ENCODE assay signal across 20 cellular contexts in the genomic region with DNA sequence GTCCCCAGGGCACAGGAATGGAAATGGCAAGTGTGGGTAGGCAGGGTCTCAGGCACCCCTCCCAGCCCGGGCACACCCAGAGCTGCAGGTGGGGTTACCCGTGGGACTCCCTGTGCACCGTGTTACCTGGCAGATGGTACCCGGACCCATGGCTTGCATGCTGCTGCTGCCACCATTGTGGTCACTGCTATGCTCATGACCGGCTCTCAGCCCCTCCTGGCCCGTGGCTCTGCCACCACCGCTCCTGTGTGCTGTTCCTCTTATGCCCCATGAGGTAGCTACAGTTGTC. TPM values are rescaled to one million over a fixed set of nuclear protein-coding genes. Genes with fewer than 3 reads are reported as not detected.
"Had no signal": no experiment of that assay in that cellular context is flagged by ENCODE, and none has a peak within 500 bp of the region (broad histone marks: within the 10 kb centered on the region; RNA-seq: fewer than 3 reads in every experiment).

No MANE protein-coding gene starts in this region.

- H3K4me3 ChIP-seq: adrenal gland, body of pancreas, breast epithelium had no signal

- H3K36me3 Mint-ChIP-seq: activated CD4-positive, alpha-beta memory T cell treated with anti-CD3 and anti-CD28 coated beads for 36 hours; activated naive CD4-positive, alpha-beta T cell treated with anti-CD3 and anti-CD28 coated beads, Interleukin-2, amount 50 U/mL, for 72 hours; activated naive CD8-positive, alpha-beta T cell treated with anti-CD3 and anti-CD28 coated beads for 36 hours had no signal

- H3K27ac Mint-ChIP-seq: activated B cell treated with CpG ODN at 0.5 μM for 24 hours; activated CD4-positive, alpha-beta T cell treated with anti-CD3 and anti-CD28 coated beads, Interleukin-2, amount 10 ng/mL, durations not matched to agents 24 days and 14 days; activated CD8-positive, alpha-beta T cell treated with anti-CD3 and anti-CD28 coated beads for 36 hours; activated naive CD4-positive, alpha-beta T cell treated with anti-CD3 and anti-CD28 coated beads for 36 hours; activated naive CD4-positive, alpha-beta T cell treated with anti-CD3 and anti-CD28 coated beads, Interleukin-2, amount 50 U/mL, for 72 hours; activated naive CD8-positive, alpha-beta T cell treated with anti-CD3 and anti-CD28 coated beads for 36 hours; activated T-cell treated with anti-CD3 and anti-CD28 coated beads, Interleukin-2, amount 50 U/mL, for 72 hours; activated T-helper 1 cell treated with anti-CD3 and anti-CD28 coated beads, Interleukin-12 subunit alpha, Interleukin-12 subunit beta, Interleukin-2, Interleukin-4 antibody, amounts not matched to agents 30 ng/mL and 10 ng/mL and 1 ng/mL, durations not matched to agents 14 hours and 24 hours and 36 hours; T-helper 1 cell treated with Interleukin-12 subunit alpha and Interleukin-12 subunit beta and Interleukin-4 antibody, amounts not matched to agents 30 μg/mL and 1 μg/mL, for 36 hours; T-helper 2 cell treated with Interferon-gamma antibody and Interleukin-4, amounts not matched to agents 5 μg/mL and 100 μg/mL, for 36 hours had no signal

- H3K9me3 ChIP-seq: adrenal gland, body of pancreas, breast epithelium had no signal

- H3K4me3 Mint-ChIP-seq: activated B cell treated with CpG ODN at 0.5 μM for 24 hours; activated CD4-positive, alpha-beta memory T cell treated with anti-CD3 and anti-CD28 coated beads for 36 hours; activated CD4-positive, alpha-beta T cell treated with anti-CD3 and anti-CD28 coated beads, Interleukin-2, amount 10 ng/mL, durations not matched to agents 24 days and 14 days; activated CD8-positive, alpha-beta T cell treated with anti-CD3 and anti-CD28 coated beads for 36 hours; activated naive CD4-positive, alpha-beta T cell treated with anti-CD3 and anti-CD28 coated beads for 36 hours; activated naive CD8-positive, alpha-beta T cell treated with anti-CD3 and anti-CD28 coated beads for 36 hours; activated T-cell treated with anti-CD3 and anti-CD28 coated beads, Interleukin-2, amount 50 U/mL, for 4 hours; activated T-cell treated with anti-CD3 and anti-CD28 coated beads, Interleukin-2, amount 50 U/mL, for 72 hours; activated T-helper 1 cell treated with anti-CD3 and anti-CD28 coated beads, Interleukin-12 subunit alpha, Interleukin-12 subunit beta, Interleukin-2, Interleukin-4 antibody, amounts not matched to agents 30 ng/mL and 10 ng/mL and 1 ng/mL, durations not matched to agents 14 hours and 24 hours and 36 hours; T-helper 1 cell treated with Interleukin-12 subunit alpha and Interleukin-12 subunit beta and Interleukin-4 antibody, amounts not matched to agents 30 μg/mL and 1 μg/mL, for 36 hours; T-helper 2 cell treated with Interferon-gamma antibody and Interleukin-4, amounts not matched to agents 5 μg/mL and 100 μg/mL, for 36 hours had no signal

- DNase-seq: amniotic stem cell had no signal

- H3K27ac ChIP-seq: body of pancreas, brain microvascular endothelial cell, breast epithelium, VCaP had no signal

- H3K27me3 ChIP-seq: adrenal gland, body of pancreas, brain microvascular endothelial cell, breast epithelium had no signal

- H3K27me3 Mint-ChIP-seq: activated CD4-positive, alpha-beta memory T cell treated with anti-CD3 and anti-CD28 coated beads for 36 hours; activated naive CD8-positive, alpha-beta T cell treated with anti-CD3 and anti-CD28 coated beads for 36 hours; activated T-helper 17 cell treated with anti-CD3 and anti-CD28 coated beads, Interleukin-2, amount 50 U/mL, for 72 hours had no signal

- H3K36me3 ChIP-seq: adrenal gland, brain microvascular endothelial cell, breast epithelium had no signal

- H3K9me3 Mint-ChIP-seq: activated B cell treated with CpG ODN at 0.5 μM for 24 hours; activated CD4-positive, alpha-beta memory T cell treated with anti-CD3 and anti-CD28 coated beads for 36 hours; activated CD4-positive, alpha-beta T cell treated with anti-CD3 and anti-CD28 coated beads, Interleukin-2, amount 10 ng/mL, durations not matched to agents 24 days and 14 days; activated CD8-positive, alpha-beta T cell treated with anti-CD3 and anti-CD28 coated beads for 36 hours; activated naive CD4-positive, alpha-beta T cell treated with anti-CD3 and anti-CD28 coated beads for 36 hours; activated naive CD4-positive, alpha-beta T cell treated with anti-CD3 and anti-CD28 coated beads, Interleukin-2, amount 50 U/mL, for 72 hours; activated naive CD8-positive, alpha-beta T cell treated with anti-CD3 and anti-CD28 coated beads for 36 hours; activated T-cell treated with anti-CD3 and anti-CD28 coated beads, Interleukin-2, amount 50 U/mL, for 4 hours; activated T-cell treated with anti-CD3 and anti-CD28 coated beads, Interleukin-2, amount 50 U/mL, for 72 hours; activated T-helper 1 cell treated with anti-CD3 and anti-CD28 coated beads, Interleukin-12 subunit alpha, Interleukin-12 subunit beta, Interleukin-2, Interleukin-4 antibody, amounts not matched to agents 30 ng/mL and 10 ng/mL and 1 ng/mL, durations not matched to agents 14 hours and 24 hours and 36 hours; activated T-helper 17 cell treated with anti-CD3 and anti-CD28 coated beads, Interleukin-2, amount 50 U/mL, for 72 hours; T-helper 1 cell treated with Interleukin-12 subunit alpha and Interleukin-12 subunit beta and Interleukin-4 antibody, amounts not matched to agents 30 μg/mL and 1 μg/mL, for 36 hours; T-helper 2 cell treated with Interferon-gamma antibody and Interleukin-4, amounts not matched to agents 5 μg/mL and 100 μg/mL, for 36 hours had no signal

- H3K4me1 ChIP-seq: breast epithelium had no signal

RNA-seq across cellular contexts. Expression of a gene that starts 21.7 kb away (rescaled TPM):
- total RNA-seq: activated B cell treated with CpG ODN at 0.5 μM for 24 hours; activated CD4-positive, alpha-beta memory T cell treated with anti-CD3 and anti-CD28 coated beads for 36 hours; activated CD4-positive, alpha-beta T cell treated with anti-CD3 and anti-CD28 coated beads, Interleukin-2, amount 10 ng/mL, durations not matched to agents 24 days and 14 days; activated CD8-positive, alpha-beta memory T cell treated with anti-CD3 and anti-CD28 coated beads for 36 hours; activated CD8-positive, alpha-beta T cell treated with anti-CD3 and anti-CD28 coated beads for 36 hours; activated naive CD4-positive, alpha-beta T cell treated with anti-CD3 and anti-CD28 coated beads for 36 hours; activated naive CD4-positive, alpha-beta T cell treated with anti-CD3 and anti-CD28 coated beads, Interleukin-2, amount 50 U/mL, for 72 hours; activated naive CD8-positive, alpha-beta T cell treated with anti-CD3 and anti-CD28 coated beads for 36 hours; activated T-helper 1 cell treated with anti-CD3 and anti-CD28 coated beads, Interleukin-12 subunit alpha, Interleukin-12 subunit beta, Interleukin-2, Interleukin-4 antibody, amounts not matched to agents 30 ng/mL and 10 ng/mL and 1 ng/mL, durations not matched to agents 14 hours and 24 hours and 36 hours; activated T-helper 17 cell treated with anti-CD3 and anti-CD28 coated beads, Interleukin-2, amount 50 U/mL, for 72 hours had no signal
